18 cellular contexts compared by ENCODE assay signal in the genomic region with DNA sequence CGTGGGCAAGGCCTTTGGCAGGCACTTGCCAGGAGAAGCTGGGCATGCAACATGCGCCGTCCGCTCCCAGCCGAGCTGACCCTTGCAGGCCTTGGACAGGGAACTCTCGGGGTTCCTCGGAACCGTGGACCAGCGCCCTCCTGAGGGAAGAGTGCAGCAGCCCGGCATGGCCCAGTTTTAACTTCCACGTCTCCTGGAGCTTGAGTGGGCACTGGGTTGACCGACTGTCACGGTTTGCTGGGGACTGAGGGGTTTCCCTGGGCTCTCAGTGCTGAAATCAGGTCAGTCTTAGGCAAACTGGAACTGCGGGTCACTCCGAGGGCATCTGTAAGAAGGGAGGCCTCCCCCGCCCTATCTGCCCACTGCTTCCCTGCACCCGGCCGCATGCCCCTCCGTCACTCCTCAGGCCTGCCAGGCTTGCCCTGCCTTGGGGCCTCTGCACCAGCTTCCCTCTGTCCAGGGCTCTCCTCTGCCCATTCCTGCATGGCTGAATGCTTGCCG.
"Had no signal": no experiment of that assay in that cellular context is flagged by ENCODE, and none has a peak within 500 bp of the region (broad histone marks: within the 10 kb centered on the region; RNA-seq: fewer than 3 reads in every experiment).

No MANE protein-coding gene starts in this region.

- H3K27me3 Mint-ChIP-seq: progenitor cell of endocrine pancreas had no signal

- H3K27ac Mint-ChIP-seq: activated T-cell treated with anti-CD3 and anti-CD28 coated beads, Interleukin-2, amount 50 U/mL, for 72 hours; dendritic cell treated with granulocyte-macrophage colony-stimulating factor and Interleukin-4, amounts not matched to agents 40 ng/mL and 50 ng/mL, for 4 days; immature natural killer cell; mesothelial cell of epicardium; progenitor cell of endocrine pancreas; T-helper 17 cell had no signal

- H3K36me3 Mint-ChIP-seq: mesothelial cell of epicardium had no signal

- ATAC-seq: activated naive CD4-positive, alpha-beta T cell treated with anti-CD3 and anti-CD28 coated beads, Interleukin-2, amount 50 U/mL, for 72 hours; activated T-cell treated with anti-CD3 and anti-CD28 coated beads, Interleukin-2, amount 50 U/mL, for 72 hours; left cardiac atrium; T-helper 17 cell had no signal

- DNase-seq: activated CD4-positive, alpha-beta T cell treated with anti-CD3 and anti-CD28 coated beads for 1 hour; activated T-cell treated with anti-CD3 and anti-CD28 coated beads, Interleukin-2, amount 50 U/mL, for 72 hours; adrenal gland; effector CD8-positive, alpha-beta T cell; esophagus squamous epithelium; immature natural killer cell; left cardiac atrium; stimulated activated CD4-positive, alpha-beta T cell treated with anti-CD3 and anti-CD28 coated beads, Interleukin-15, amount 100 ng/mL, for 24 hours; stimulated activated CD4-positive, alpha-beta T cell treated with anti-CD3 and anti-CD28 coated beads, Interleukin-2, amount 100 ng/mL, for 48 hours; stomach; T-helper 17 cell had no signal

- H3K4me3 Mint-ChIP-seq: activated T-cell treated with anti-CD3 and anti-CD28 coated beads, Interleukin-2, amount 50 U/mL, for 72 hours; dendritic cell treated with granulocyte-macrophage colony-stimulating factor and Interleukin-4, amounts not matched to agents 40 ng/mL and 50 ng/mL, for 4 days; immature natural killer cell; mesothelial cell of epicardium; T-helper 17 cell had no signal

- H3K4me3 ChIP-seq: adrenal gland, esophagus squamous epithelium, skin epidermis, stomach, upper lobe of left lung had no signal

- H3K27ac ChIP-seq: adrenal gland, stomach, VCaP had no signal

- H3K36me3 ChIP-seq: adrenal gland, esophagus squamous epithelium, stomach, upper lobe of left lung had no signal

- H3K4me1 Mint-ChIP-seq: immature natural killer cell had no signal

- H3K9me3 Mint-ChIP-seq: immature natural killer cell had no signal

- H3K4me1 ChIP-seq: esophagus squamous epithelium, stomach, upper lobe of left lung had no signal

- H3K27me3 ChIP-seq: adrenal gland, stomach, upper lobe of left lung had no signal

- H3K9me3 ChIP-seq: adrenal gland, esophagus squamous epithelium, stomach, upper lobe of left lung had no signal
